Comparison of ENCODE assay signal across 9 cellular contexts in genomic region chr15:43253431-43254403, GRCh38. TPM values are rescaled to one million over a fixed set of nuclear protein-coding genes. Genes with fewer than 3 reads are reported as not detected.
DNase-seq lines count a peak whose midpoint lies in the region; ATAC-seq and TF ChIP-seq lines count a peak whose summit lies in the region.
"Had no signal": no experiment of that assay in that cellular context is flagged by ENCODE, and none has a peak within 500 bp of the region (broad histone marks: within the 10 kb centered on the region; RNA-seq: fewer than 3 reads in every experiment).

No MANE protein-coding gene starts in this region.

- no peak for DNase-seq in SK-N-SH
- DNase-seq in activated T-cell treated with anti-CD3 and anti-CD28 coated beads, Interleukin-2, amount 50 U/mL, for 72 hours, result peak; percentile 29 to 51
- no peak for DNase-seq in lower lobe of right lung
- no peak for DNase-seq in NCI-H1105 (lab: John Stamatoyannopoulos, UW)
- no peak for DNase-seq in HFFc6

- POLR2A ChIA-PET in SK-N-SH (lab: Yijun Ruan, JAX), result no interaction called here

- ATAC-seq in SK-N-SH treated with all-trans-retinoic acid at 6 μM for 48 hours (peak; percentile 44), HG03045 (IDR thresholded peaks at IDR 0.05; ENCODE audit: unreplicated experiment) (peak; percentile 44), lower lobe of right lung (peak; percentile 49 to 58), HG03565 (IDR thresholded peaks at IDR 0.05; ENCODE audit: unreplicated experiment) (no peak)
- peak; percentile 62 to 67 for ATAC-seq in activated T-cell treated with anti-CD3 and anti-CD28 coated beads, Interleukin-2, amount 50 U/mL, for 72 hours (replicated peaks in 1 of 2)

- no peaks in the 10 kb centered on the region for H3K79me2 ChIP-seq in SK-N-SH (ENCODE audit: insufficient read depth)

- no peak for TF ChIP-seq CTCF in SK-N-SH (IDR thresholded peaks at IDR 0.05)
- TF ChIP-seq CTCF in lower lobe of right lung (IDR thresholded peaks at IDR 0.05), result no peak
- TF ChIP-seq CTCF in HFFc6 (IDR thresholded peaks at IDR 0.05), result no peak

- peaks cover 58% of the 10 kb centered on the region for H3K4me1 Mint-ChIP-seq in activated T-cell treated with anti-CD3 and anti-CD28 coated beads, Interleukin-2, amount 50 U/mL, for 72 hours (ENCODE audit: low read depth)
- H3K4me1 Mint-ChIP-seq in HFFc6 (ENCODE audit: low read depth), result peaks cover 24% of the 10 kb centered on the region

- H3K36me3 ChIP-seq in SK-N-SH (replicated peaks in 1 of 2; ENCODE audit: control insufficient read depth in 1 of 2, insufficient read depth in 2 of 2, low read length in 1 of 2) (no peaks in the 10 kb centered on the region), lower lobe of right lung (no peaks in the 10 kb centered on the region)

- H3K27me3 Mint-ChIP-seq in activated T-cell treated with anti-CD3 and anti-CD28 coated beads, Interleukin-2, amount 50 U/mL, for 72 hours (ENCODE audit: low read depth), result no peaks in the 10 kb centered on the region
- H3K27me3 Mint-ChIP-seq in HFFc6 (ENCODE audit: insufficient read depth), result peaks cover 39% of the 10 kb centered on the region

- TF ChIP-seq EP300 in SK-N-SH (IDR thresholded peaks at IDR 0.05; ENCODE audit: borderline replicate concordance in 1 of 2, low read depth in 1 of 2, low read length in 1 of 2), result no peak

- H3K9me3 ChIP-seq in SK-N-SH (no peaks in the 10 kb centered on the region), lower lobe of right lung (no peaks in the 10 kb centered on the region)

- peaks cover 0 to 8% of the 10 kb centered on the region in 2 donors for H3K9me3 Mint-ChIP-seq in activated T-cell treated with anti-CD3 and anti-CD28 coated beads, Interleukin-2, amount 50 U/mL, for 72 hours
- H3K9me3 Mint-ChIP-seq in HFFc6, result no peaks in the 10 kb centered on the region

- no peaks in the 10 kb centered on the region for H3F3A ChIP-seq in SK-N-SH (replicated peaks; ENCODE audit: insufficient read depth)

- H3K4me2 ChIP-seq in SK-N-SH, result no peak overlapping the region

- H3K27me3 ChIP-seq in SK-N-SH (ENCODE audit: insufficient read depth), result peaks cover 19% of the 10 kb centered on the region; the same call in 1 of the 2 replicates
- no peaks in the 10 kb centered on the region for H3K27me3 ChIP-seq in lower lobe of right lung (ENCODE audit: low read depth)

- H3K9me2 ChIP-seq in SK-N-SH, result no peaks in the 10 kb centered on the region

- no peaks in the 10 kb centered on the region for H3K36me3 Mint-ChIP-seq in activated T-cell treated with anti-CD3 and anti-CD28 coated beads, Interleukin-2, amount 50 U/mL, for 72 hours (ENCODE audit: insufficient read depth in 2 of 2)
- no peaks in the 10 kb centered on the region for H3K36me3 Mint-ChIP-seq in HFFc6 (ENCODE audit: low read depth)

- no peaks in the 10 kb centered on the region for H4K20me1 ChIP-seq in SK-N-SH (ENCODE audit: insufficient read depth)

- no peak for TF ChIP-seq RAD21 in SK-N-SH (IDR thresholded peaks at IDR 0.05; ENCODE audit: low read length)

- H3K27ac ChIP-seq in SK-N-SH (ENCODE audit: low read depth in 2 of 2, low read length in 1 of 2), result no peak overlapping the region
- no peak overlapping the region for H3K27ac ChIP-seq in lower lobe of right lung

- no peak overlapping the region for H3K9ac ChIP-seq in SK-N-SH

- intact Hi-C loops in lower lobe of right lung (cut with DNase I), result no loop called here

- peak overlapping the region in 1 of 2 donors; percentile 33 for H3K4me3 Mint-ChIP-seq in activated T-cell treated with anti-CD3 and anti-CD28 coated beads, Interleukin-2, amount 50 U/mL, for 72 hours
- no peak overlapping the region for H3K4me3 Mint-ChIP-seq in HFFc6

- H3K4me1 ChIP-seq in SK-N-SH (ENCODE audit: control insufficient read depth in 1 of 2, insufficient read depth in 2 of 2, low read depth in 1 of 2, low read length in 1 of 2), result no peaks in the 10 kb centered on the region; a peak in 1 of 4 replicates
- H3K4me1 ChIP-seq in lower lobe of right lung, result no peaks in the 10 kb centered on the region

- CTCF ChIA-PET in SK-N-SH (lab: Yijun Ruan, JAX), result interaction anchor here (0.6 to 4.5 kb wide), 7 partner anchors 13 to 67 kb away, joined by 3 to 18 read pairs (median 3); partner anchors contain the start of gene TGM5

- 49% methylated on average over 9 of the region's 15 CpGs for WGBS in SK-N-SH (ENCODE audit: low lambda C conversion rate)

- H3K4me3 ChIP-seq in SK-N-SH (ENCODE audit: low read depth in 2 of 2, low read length in 1 of 2) (no peak overlapping the region), lower lobe of right lung (no peak overlapping the region)

- H2AFZ ChIP-seq in SK-N-SH (ENCODE audit: low read depth), result no peak overlapping the region

- H3K27ac Mint-ChIP-seq in activated T-cell treated with anti-CD3 and anti-CD28 coated beads, Interleukin-2, amount 50 U/mL, for 72 hours, result no peak overlapping the region
- no peak overlapping the region for H3K27ac Mint-ChIP-seq in HFFc6

TF ChIP-seq in SK-N-SH treated with all-trans-retinoic acid at 6 μM for 48 hours, 23 proteins besides CTCF, POLR2A, EP300 and RAD21:
- TF ChIP-seq ZNF565 (CRISPR knock-in tag; conservative IDR thresholded peaks at IDR 0.05; ENCODE audit: low read depth) (no peak), ARNTL (CRISPR knock-in tag; IDR thresholded peaks at IDR 0.05; ENCODE audit: borderline replicate concordance, low read depth) (no peak), GLIS3 (CRISPR knock-in tag; IDR thresholded peaks at IDR 0.05) (no peak)

TF ChIP-seq in SK-N-SH, 30 proteins besides CTCF, POLR2A, EP300 and RAD21:
- TF ChIP-seq MAX (IDR thresholded peaks at IDR 0.05; ENCODE audit: low read depth) (no peak), RFX5 (IDR thresholded peaks at IDR 0.05; ENCODE audit: low read length) (no peak), RCOR1 (IDR thresholded peaks at IDR 0.05; ENCODE audit: low read length) (no peak), CHD2 (IDR thresholded peaks at IDR 0.05; ENCODE audit: low read length, partially characterized antibody) (no peak), MEF2A (IDR thresholded peaks at IDR 0.05; ENCODE audit: borderline replicate concordance, low read depth) (no peak), TCF12 (IDR thresholded peaks at IDR 0.05) (no peak), GATA2 (CRISPR knock-in tag; IDR thresholded peaks at IDR 0.05) (no peak), GABPA (IDR thresholded peaks at IDR 0.05; ENCODE audit: low read depth) (no peak), JUND (IDR thresholded peaks at IDR 0.05) (no peak), SIN3A (IDR thresholded peaks at IDR 0.05; ENCODE audit: borderline replicate concordance, low read depth, low read length) (no peak), TAF1 (IDR thresholded peaks at IDR 0.05; ENCODE audit: borderline replicate concordance, low read depth, low read length) (no peak), EZH2phosphoT487 (IDR thresholded peaks at IDR 0.05; ENCODE audit: borderline replicate concordance, low read depth) (no peak)
- TF ChIP-seq, protein P1, sequence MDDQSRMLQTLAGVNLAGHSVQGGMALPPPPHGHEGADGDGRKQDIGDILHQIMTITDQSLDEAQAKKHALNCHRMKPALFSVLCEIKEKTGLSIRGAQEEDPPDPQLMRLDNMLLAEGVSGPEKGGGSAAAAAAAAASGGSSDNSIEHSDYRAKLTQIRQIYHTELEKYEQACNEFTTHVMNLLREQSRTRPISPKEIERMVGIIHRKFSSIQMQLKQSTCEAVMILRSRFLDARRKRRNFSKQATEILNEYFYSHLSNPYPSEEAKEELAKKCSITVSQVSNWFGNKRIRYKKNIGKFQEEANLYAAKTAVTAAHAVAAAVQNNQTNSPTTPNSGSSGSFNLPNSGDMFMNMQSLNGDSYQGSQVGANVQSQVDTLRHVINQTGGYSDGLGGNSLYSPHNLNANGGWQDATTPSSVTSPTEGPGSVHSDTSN (IDR thresholded peaks at IDR 0.05), result no peak

RNA-seq across cellular contexts. Expression of gene TGM5, which starts 13.0 kb away (rescaled TPM):
- not detected in 2 replicates for polyA plus RNA-seq in SK-N-SH (2012; rRNA removed)
- polyA plus RNA-seq in SK-N-SH (2012; cell fraction: cytosol; rRNA removed), result not detected in 2 replicates
- not detected in 2 replicates for polyA plus RNA-seq in SK-N-SH (2012; cell fraction: nucleus; rRNA removed)
- not detected for total RNA-seq in activated T-cell treated with anti-CD3 and anti-CD28 coated beads, Interleukin-2, amount 50 U/mL, for 72 hours
- total RNA-seq in lower lobe of right lung, result 0.32 TPM
- total RNA-seq in HFFc6 (2021; fragmentation: NEBNext Ultra II Directional; extraction: Animal tissue kit (Norgen Biotek cat#: 25700)), result not detected

RNA-seq across cellular contexts. Expression of gene EPB42, which starts 32.9 kb away (rescaled TPM):
- not detected in 2 replicates for polyA plus RNA-seq in SK-N-SH (2012; rRNA removed)
- not detected in 2 replicates for polyA plus RNA-seq in SK-N-SH (2012; cell fraction: cytosol; rRNA removed)
- not detected in 2 replicates for polyA plus RNA-seq in SK-N-SH (2012; cell fraction: nucleus; rRNA removed)
- not detected for total RNA-seq in activated T-cell treated with anti-CD3 and anti-CD28 coated beads, Interleukin-2, amount 50 U/mL, for 72 hours
- total RNA-seq in lower lobe of right lung, result not detected
- not detected for total RNA-seq in HFFc6 (2021; fragmentation: NEBNext Ultra II Directional; extraction: Animal tissue kit (Norgen Biotek cat#: 25700))
- total RNA-seq: SK-MEL-5 had no signal

RNA-seq across cellular contexts. Expression of gene TGM7, which starts 48.3 kb away (rescaled TPM):
- polyA plus RNA-seq in SK-N-SH (2012; rRNA removed), result not detected in 2 replicates
- polyA plus RNA-seq in SK-N-SH (2012; cell fraction: cytosol; rRNA removed), result not detected in 2 replicates
- not detected in 2 replicates for polyA plus RNA-seq in SK-N-SH (2012; cell fraction: nucleus; rRNA removed)
- total RNA-seq in activated T-cell treated with anti-CD3 and anti-CD28 coated beads, Interleukin-2, amount 50 U/mL, for 72 hours, result not detected
- not detected for total RNA-seq in lower lobe of right lung
- not detected for total RNA-seq in HFFc6 (2021; fragmentation: NEBNext Ultra II Directional; extraction: Animal tissue kit (Norgen Biotek cat#: 25700))
- total RNA-seq: SK-MEL-5 had no signal

Comparison
In these comparisons a context has a peak if more than half of its experiments do, and no peak if none do; other contexts are left out.
1. DNase-seq: peak in activated T-cell treated with anti-CD3 and anti-CD28 coated beads, Interleukin-2, amount 50 U/mL, for 72 hours (2 of 2); none in SK-N-SH (single experiment), lower lobe of right lung (single experiment), NCI-H1105 (single experiment) and HFFc6 (single experiment).